25 cellular contexts compared by ENCODE assay signal in genomic region chr1:201327687-201328240, GRCh38. TPM values are rescaled to one million over a fixed set of nuclear protein-coding genes. Genes with fewer than 3 reads are reported as not detected.
DNase-seq lines count a peak whose midpoint lies in the region; ATAC-seq and TF ChIP-seq lines count a peak whose summit lies in the region.
"Had no signal": no experiment of that assay in that cellular context is flagged by ENCODE, and none has a peak within 500 bp of the region (broad histone marks: within the 10 kb centered on the region; RNA-seq: fewer than 3 reads in every experiment).

No MANE protein-coding gene starts in this region.

- H3K27ac ChIP-seq in A673 (ENCODE audit: low read depth, low read length, poor library complexity, severe bottlenecking) (peak overlapping the region; percentile 86), RWPE1 (peak overlapping the region; percentile 90), esophagus (ENCODE audit: low read depth in 2 of 2, low read length in 1 of 2) (peak overlapping the region; percentile 8 to 75), SJCRH30 (no peak overlapping the region)
- H3K27ac ChIP-seq: GM23248, KMS-11, SJSA1 had no signal

- ATAC-seq in GM18873 (IDR thresholded peaks at IDR 0.05; ENCODE audit: low FRiP score, unreplicated experiment) = no peak
- ATAC-seq: GM12878 had no signal

- CTCF ChIA-PET in A673 (lab: Charles Lee) = no interaction called here
- CTCF ChIA-PET in RWPE1 (lab: Yijun Ruan, JAX) = interaction anchor here (0.7 to 1.6 kb wide), 6 partner anchors 13 to 142 kb away, joined by 3 to 8 read pairs (median 3); no protein-coding TSS in a partner anchor

- WGBS in esophagus, 2 donors = 54 to 75% methylated on average over 7 of the region's 7 CpGs

- TF ChIP-seq CTCF in A673 (conservative IDR thresholded peaks at IDR 0.05; ENCODE audit: low read depth, low read length) = no peak
- TF ChIP-seq CTCF in RWPE1 (conservative IDR thresholded peaks at IDR 0.05; ENCODE audit: low read depth) = no peak

- H3K36me3 ChIP-seq in A673 (ENCODE audit: insufficient read depth, low read length, poor library complexity, severe bottlenecking) = peaks cover 94% of the 10 kb centered on the region
- peaks cover 0 to 69% of the 10 kb centered on the region in 2 donors for H3K36me3 ChIP-seq in esophagus (ENCODE audit: control insufficient read depth in 2 of 2, insufficient read depth in 2 of 2, low read length in 1 of 2)
- H3K36me3 ChIP-seq in SJCRH30 = no peaks in the 10 kb centered on the region
- H3K36me3 ChIP-seq: SJSA1 had no signal

- no peak overlapping the region for H3K4me3 ChIP-seq in A673 (ENCODE audit: low read depth, low read length, poor library complexity, severe bottlenecking)
- H3K4me3 ChIP-seq in esophagus (ENCODE audit: low read depth in 1 of 2, low read length in 2 of 2) = no peak overlapping the region
- no peak overlapping the region for H3K4me3 ChIP-seq in SJCRH30
- H3K4me3 ChIP-seq: GM12878, GM23248, SJSA1 had no signal

- POLR2A ChIA-PET in A673 (lab: Charles Lee; ENCODE audit: low non-redundant PET) (no interaction called here), RWPE1 (lab: Yijun Ruan, JAX; ENCODE audit: low non-redundant PET) (interaction anchor here (1.6 kb wide), 1 partner anchor 45 kb away, joined by 6 read pairs; the partner anchor contains the start of gene PKP1)

- no peaks in the 10 kb centered on the region for H3K9me3 ChIP-seq in A673 (ENCODE audit: low read depth, low read length, poor library complexity, severe bottlenecking)
- no peaks in the 10 kb centered on the region for H3K9me3 ChIP-seq in esophagus (ENCODE audit: control insufficient read depth in 2 of 2, insufficient read depth in 1 of 2, low read depth in 1 of 2, low read length in 1 of 2)
- H3K9me3 ChIP-seq in SJCRH30 (replicated peaks) = no peaks in the 10 kb centered on the region
- H3K9me3 ChIP-seq: SJSA1 had no signal

- intact Hi-C loops in A673 (cut with micrococcal nuclease; ENCODE audit: unreplicated experiment) = no loop called here
- intact Hi-C loops in posterior vena cava (cut with DNase I) = no loop called here

- no peak for DNase-seq in A673 (ENCODE audit: low spot score)
- DNase-seq in RWPE1 (ENCODE audit: low spot score) = peak; percentile 53
- peak; percentile 46 for DNase-seq in posterior vena cava (ENCODE audit: low spot score)
- no peak for DNase-seq in activated CD4-positive, alpha-beta T cell treated with anti-CD3 and anti-CD28 coated beads for 4 hours
- DNase-seq in SJCRH30 = no peak
- DNase-seq: CD4-positive, alpha-beta T cell; COR-L47; DND-41; GM23248; H9; HFFc6; NCI-H1105 treated with DMSO at 0.1 percent for 48 hours; NCI-H1694; NCI-H2081; NCI-H2171; NCI-H345; NCI-H524; NCI-H774; NK-92 treated with Interleukin-12 subunit alpha and Interleukin-12 subunit beta, amount 100 ng/mL, for 24 hours had no signal

- no TSS peak for BruUV-seq in A673 (replicated peaks; lab: Mats Ljungman, UMichigan)

- H3K4me1 ChIP-seq in A673 (ENCODE audit: insufficient read depth, low read length, poor library complexity, severe bottlenecking) (no peaks in the 10 kb centered on the region), esophagus (ENCODE audit: control insufficient read depth in 2 of 2, insufficient read depth in 2 of 2, low read length in 1 of 2) (peaks cover 0 to 28% of the 10 kb centered on the region in 2 donors), SJCRH30 (peaks cover 6% of the 10 kb centered on the region)
- H3K4me1 ChIP-seq: SJSA1 had no signal

- H3K27me3 ChIP-seq in A673 (replicated peaks; ENCODE audit: insufficient read depth, low read depth, low read length, poor library complexity) (no peaks in the 10 kb centered on the region), esophagus (ENCODE audit: control insufficient read depth in 1 of 2, insufficient read depth in 2 of 2, low read length in 2 of 2) (no peaks in the 10 kb centered on the region), SJCRH30 (no peaks in the 10 kb centered on the region)
- H3K27me3 ChIP-seq: SJSA1 had no signal

RNA-seq across cellular contexts. Expression of gene PKP1, which starts 44.5 kb away (rescaled TPM):
- total RNA-seq in A673 (2021) = 492 and 535 TPM in 2 replicates
- polyA plus RNA-seq in esophagus = 100 to 1,000 TPM; 124 to 282 TPM
- 1 to 10 TPM in 1 of 2 donors, under 1 TPM in 1; 0.83 to 2.8 TPM for total RNA-seq in posterior vena cava
- total RNA-seq in SJCRH30 (2014; rRNA removed; shearing (Covaris generic)) = not detected in 2 replicates
- total RNA-seq: CD4-positive, alpha-beta T cell; GM12878; HFFc6; SJSA1 had no signal

RNA-seq across cellular contexts. Expression of gene TNNT2, which starts 49.7 kb away (rescaled TPM):
- total RNA-seq in A673 (2021) (0.90 and 2.3 TPM in 2 replicates), posterior vena cava (not detected)
- 1 to 10 TPM; 7.1 to 7.5 TPM for polyA plus RNA-seq in esophagus
- total RNA-seq in SJCRH30 (2014; rRNA removed; shearing (Covaris generic)) = 74.9 and 90.0 TPM in 2 replicates
- total RNA-seq: CD4-positive, alpha-beta T cell; GM12878; GM23248; HFFc6; SJSA1 had no signal
- polyA plus RNA-seq: BJ, GM23248 had no signal

Comparison
In these comparisons a context has a peak if more than half of its experiments do, and no peak if none do; other contexts are left out.
1. DNase-seq: peak in RWPE1 (single experiment) and posterior vena cava (single experiment); none in A673 (single experiment), activated CD4-positive, alpha-beta T cell treated with anti-CD3 and anti-CD28 coated beads for 4 hours (0 of 2) and SJCRH30 (0 of 2).
2. RNA of gene PKP1, which starts 44.5 kb away (total RNA-seq): 492 to 535 TPM in A673; 0.83 to 2.8 TPM in posterior vena cava and not detected in SJCRH30; every median in the first group is over 100 times any median in the second.
3. RNA of gene TNNT2, which starts 49.7 kb away (total RNA-seq): 74.9 to 90.0 TPM in SJCRH30; 0.90 to 2.3 TPM in A673 and not detected in posterior vena cava; every median in the first group is over 10 times any median in the second.